2 cellular contexts compared by ENCODE assay signal in genomic region chr16:57892447-57893096, GRCh38.
TF ChIP-seq lines count a peak whose summit lies in the region.

No MANE protein-coding gene starts in this region.

TF ChIP-seq in K562, 482 proteins besides CTCF, POLR2A, EP300 and RAD21 (continued from another document and continues in another):
- TF ChIP-seq CEBPG (CRISPR knock-in tag; IDR thresholded peaks at IDR 0.05) (no peak), CEBPG (tag; conservative IDR thresholded peaks at IDR 0.05 in 1 of 2, IDR thresholded peaks at IDR 0.05 in 1 of 2) (no peak), ZNF609 (CRISPR knock-in tag; IDR thresholded peaks at IDR 0.05; ENCODE audit: borderline replicate concordance) (no peak), SUPT5H (IDR thresholded peaks at IDR 0.05) (no peak), GTF2A2 (tag; IDR thresholded peaks at IDR 0.05) (no peak), TBP (optimal IDR thresholded peaks at IDR 0.05; ENCODE audit: low read depth, low read length) (no peak), KLF16 (IDR thresholded peaks at IDR 0.05) (no peak), L3MBTL2 (IDR thresholded peaks at IDR 0.05) (peak; percentile 35; the same call in 1 of the 2 replicates), ZNF41 (CRISPR knock-in tag; conservative IDR thresholded peaks at IDR 0.05) (no peak), ZNF699 (CRISPR knock-in tag; IDR thresholded peaks at IDR 0.05; ENCODE audit: insufficient replicate concordance) (no peak), ZSCAN29 (IDR thresholded peaks at IDR 0.05) (no peak), MCM5 (IDR thresholded peaks at IDR 0.05; ENCODE audit: low read depth) (no peak), CREM (IDR thresholded peaks at IDR 0.05; ENCODE audit: low read depth) (peak; percentile 71), TEAD1 (CRISPR knock-in tag; IDR thresholded peaks at IDR 0.05) (no peak), MTA2 (IDR thresholded peaks at IDR 0.05; ENCODE audit: low read depth) (no peak), HMBOX1 (IDR thresholded peaks at IDR 0.05) (no peak), WHSC1 (IDR thresholded peaks at IDR 0.05; ENCODE audit: low read length) (no peak), PURB (CRISPR knock-in tag; IDR thresholded peaks at IDR 0.05; ENCODE audit: low read depth) (no peak), ZNF280B (CRISPR knock-in tag; IDR thresholded peaks at IDR 0.05) (no peak)

TF ChIP-seq in HepG2, 621 proteins besides CTCF, POLR2A, EP300 and RAD21 (continued from another document and continues in another):
- TF ChIP-seq AFF4 (CRISPR knock-in tag; IDR thresholded peaks at IDR 0.05) (peak; percentile 88), ZNF160 (CRISPR knock-in tag; IDR thresholded peaks at IDR 0.05) (0 out of 2 replicates have a peak, but pooled peaks have one; percentile 17), SP5 (CRISPR knock-in tag; IDR thresholded peaks at IDR 0.05; ENCODE audit: borderline replicate concordance, low read depth) (peak; percentile 42; the same call in 1 of the 2 replicates), GABPB1 (CRISPR knock-in tag; IDR thresholded peaks at IDR 0.05) (peak; percentile 69), ZNF747 (CRISPR knock-in tag; IDR thresholded peaks at IDR 0.05; ENCODE audit: borderline replicate concordance) (no peak), PCBP2 (optimal IDR thresholded peaks at IDR 0.05; ENCODE audit: low read depth, low read length, poor library complexity, severe bottlenecking) (no peak), RFXAP (CRISPR knock-in tag; IDR thresholded peaks at IDR 0.05; ENCODE audit: borderline replicate concordance) (no peak), TSC22D2 (CRISPR knock-in tag; IDR thresholded peaks at IDR 0.05; ENCODE audit: borderline replicate concordance) (0 out of 2 replicates have a peak, but pooled peaks have one; percentile 32), SRSF4 (IDR thresholded peaks at IDR 0.05; ENCODE audit: low read depth, low read length, poor library complexity, severe bottlenecking) (no peak), TFDP1 (CRISPR knock-in tag; IDR thresholded peaks at IDR 0.05; ENCODE audit: borderline replicate concordance) (peak; percentile 74; the same call in 1 of the 2 replicates), NFIB (CRISPR knock-in tag; IDR thresholded peaks at IDR 0.05; ENCODE audit: borderline replicate concordance) (no peak), HNF1A (IDR thresholded peaks at IDR 0.05; ENCODE audit: low read depth) (no peak), HNF1A (CRISPR knock-in tag; IDR thresholded peaks at IDR 0.05; ENCODE audit: borderline replicate concordance) (0 out of 2 replicates have a peak, but pooled peaks have one; percentile 18), FOXK1 (CRISPR knock-in tag; IDR thresholded peaks at IDR 0.05; ENCODE audit: borderline replicate concordance, low read depth) (peak; percentile 45; the same call in 1 of the 2 replicates), HMGXB4 (CRISPR knock-in tag; IDR thresholded peaks at IDR 0.05; ENCODE audit: borderline replicate concordance in 1 of 2, low read depth in 1 of 2) (peak; percentile 26 to 37; a peak in 2 of 4 replicates), RXRA (CRISPR knock-in tag; IDR thresholded peaks at IDR 0.05) (peak; percentile 10; the same call in 1 of the 2 replicates), ZNF704 (CRISPR knock-in tag; IDR thresholded peaks at IDR 0.05; ENCODE audit: borderline replicate concordance) (no peak), FOXO1 (CRISPR knock-in tag; IDR thresholded peaks at IDR 0.05) (peak; percentile 57), IRF9 (CRISPR knock-in tag; IDR thresholded peaks at IDR 0.05; ENCODE audit: borderline replicate concordance) (0 out of 2 replicates have a peak, but pooled peaks have one; percentile 48), PHF21A (CRISPR knock-in tag; IDR thresholded peaks at IDR 0.05) (0 out of 2 replicates have a peak, but pooled peaks have one; percentile 13), SNAI1 (CRISPR knock-in tag; IDR thresholded peaks at IDR 0.05; ENCODE audit: borderline replicate concordance) (0 out of 2 replicates have a peak, but pooled peaks have one; percentile 8), NFIC (IDR thresholded peaks at IDR 0.05; ENCODE audit: low read length) (peak; percentile 23; the same call in 1 of the 2 replicates), NFE2L2 (IDR thresholded peaks at IDR 0.05; ENCODE audit: low read length) (no peak), ZNF251 (CRISPR knock-in tag; IDR thresholded peaks at IDR 0.05) (0 out of 2 replicates have a peak, but pooled peaks have one; percentile 30), RELA (CRISPR knock-in tag; IDR thresholded peaks at IDR 0.05) (peak; percentile 78; the same call in 1 of the 2 replicates), KDM4B (CRISPR knock-in tag; IDR thresholded peaks at IDR 0.05) (peak; percentile 57; the same call in 1 of the 2 replicates), ZNF713 (CRISPR knock-in tag; IDR thresholded peaks at IDR 0.05) (0 out of 2 replicates have a peak, but pooled peaks have one; percentile 74), ZNF768 (CRISPR knock-in tag; IDR thresholded peaks at IDR 0.05) (peak; percentile 48; the same call in 1 of the 2 replicates), CBX5 (CRISPR knock-in tag; IDR thresholded peaks at IDR 0.05; ENCODE audit: borderline replicate concordance) (0 out of 2 replicates have a peak, but pooled peaks have one; percentile 7), ZNF776 (CRISPR knock-in tag; IDR thresholded peaks at IDR 0.05) (no peak), MYC (CRISPR knock-in tag; IDR thresholded peaks at IDR 0.05; ENCODE audit: borderline replicate concordance) (peak; percentile 52; the same call in 1 of the 2 replicates), MXI1 (IDR thresholded peaks at IDR 0.05; ENCODE audit: borderline replicate concordance, low read depth, low read length) (peak; percentile 78; the same call in 1 of the 3 replicates), SMAD9 (CRISPR knock-in tag; IDR thresholded peaks at IDR 0.05) (0 out of 2 replicates have a peak, but pooled peaks have one; percentile 23), CSRNP1 (CRISPR knock-in tag; IDR thresholded peaks at IDR 0.05) (peak; percentile 62; the same call in 1 of the 2 replicates)
